ENCODE assay signal across 1 cellular context in the genomic region with DNA sequence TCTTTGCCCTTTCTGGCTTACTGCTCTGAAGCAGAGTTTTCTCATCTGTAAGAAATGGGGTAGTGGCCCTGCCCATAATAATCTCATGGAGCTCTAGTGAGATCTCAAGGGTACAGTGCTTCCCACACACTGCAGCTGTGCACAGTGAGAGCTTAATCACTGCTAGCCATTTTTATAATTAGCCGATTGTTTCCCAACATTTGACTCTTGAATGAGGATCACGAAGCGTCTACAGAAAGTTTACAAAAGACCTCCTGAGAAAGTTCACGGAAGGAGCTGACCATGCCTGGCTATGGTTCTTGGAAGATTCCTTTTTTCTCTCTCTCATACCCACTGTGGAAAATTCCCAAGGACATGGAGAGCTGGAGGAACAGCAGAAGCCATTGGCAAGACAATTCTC.
TF ChIP-seq lines count a peak whose summit lies in the region.

No MANE protein-coding gene starts in this region.

TF ChIP-seq in WTC11, 78 proteins besides CTCF, POLR2A, EP300 and RAD21 (continued from another document):
- TF ChIP-seq, protein P1, sequence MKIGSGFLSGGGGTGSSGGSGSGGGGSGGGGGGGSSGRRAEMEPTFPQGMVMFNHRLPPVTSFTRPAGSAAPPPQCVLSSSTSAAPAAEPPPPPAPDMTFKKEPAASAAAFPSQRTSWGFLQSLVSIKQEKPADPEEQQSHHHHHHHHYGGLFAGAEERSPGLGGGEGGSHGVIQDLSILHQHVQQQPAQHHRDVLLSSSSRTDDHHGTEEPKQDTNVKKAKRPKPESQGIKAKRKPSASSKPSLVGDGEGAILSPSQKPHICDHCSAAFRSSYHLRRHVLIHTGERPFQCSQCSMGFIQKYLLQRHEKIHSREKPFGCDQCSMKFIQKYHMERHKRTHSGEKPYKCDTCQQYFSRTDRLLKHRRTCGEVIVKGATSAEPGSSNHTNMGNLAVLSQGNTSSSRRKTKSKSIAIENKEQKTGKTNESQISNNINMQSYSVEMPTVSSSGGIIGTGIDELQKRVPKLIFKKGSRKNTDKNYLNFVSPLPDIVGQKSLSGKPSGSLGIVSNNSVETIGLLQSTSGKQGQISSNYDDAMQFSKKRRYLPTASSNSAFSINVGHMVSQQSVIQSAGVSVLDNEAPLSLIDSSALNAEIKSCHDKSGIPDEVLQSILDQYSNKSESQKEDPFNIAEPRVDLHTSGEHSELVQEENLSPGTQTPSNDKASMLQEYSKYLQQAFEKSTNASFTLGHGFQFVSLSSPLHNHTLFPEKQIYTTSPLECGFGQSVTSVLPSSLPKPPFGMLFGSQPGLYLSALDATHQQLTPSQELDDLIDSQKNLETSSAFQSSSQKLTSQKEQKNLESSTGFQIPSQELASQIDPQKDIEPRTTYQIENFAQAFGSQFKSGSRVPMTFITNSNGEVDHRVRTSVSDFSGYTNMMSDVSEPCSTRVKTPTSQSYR (CRISPR knock-in tag; IDR thresholded peaks at IDR 0.05) = no peak
- no peak for TF ChIP-seq NR3C1 (CRISPR knock-in tag; conservative IDR thresholded peaks at IDR 0.05; ENCODE audit: low read depth)
- TF ChIP-seq, protein P2, sequence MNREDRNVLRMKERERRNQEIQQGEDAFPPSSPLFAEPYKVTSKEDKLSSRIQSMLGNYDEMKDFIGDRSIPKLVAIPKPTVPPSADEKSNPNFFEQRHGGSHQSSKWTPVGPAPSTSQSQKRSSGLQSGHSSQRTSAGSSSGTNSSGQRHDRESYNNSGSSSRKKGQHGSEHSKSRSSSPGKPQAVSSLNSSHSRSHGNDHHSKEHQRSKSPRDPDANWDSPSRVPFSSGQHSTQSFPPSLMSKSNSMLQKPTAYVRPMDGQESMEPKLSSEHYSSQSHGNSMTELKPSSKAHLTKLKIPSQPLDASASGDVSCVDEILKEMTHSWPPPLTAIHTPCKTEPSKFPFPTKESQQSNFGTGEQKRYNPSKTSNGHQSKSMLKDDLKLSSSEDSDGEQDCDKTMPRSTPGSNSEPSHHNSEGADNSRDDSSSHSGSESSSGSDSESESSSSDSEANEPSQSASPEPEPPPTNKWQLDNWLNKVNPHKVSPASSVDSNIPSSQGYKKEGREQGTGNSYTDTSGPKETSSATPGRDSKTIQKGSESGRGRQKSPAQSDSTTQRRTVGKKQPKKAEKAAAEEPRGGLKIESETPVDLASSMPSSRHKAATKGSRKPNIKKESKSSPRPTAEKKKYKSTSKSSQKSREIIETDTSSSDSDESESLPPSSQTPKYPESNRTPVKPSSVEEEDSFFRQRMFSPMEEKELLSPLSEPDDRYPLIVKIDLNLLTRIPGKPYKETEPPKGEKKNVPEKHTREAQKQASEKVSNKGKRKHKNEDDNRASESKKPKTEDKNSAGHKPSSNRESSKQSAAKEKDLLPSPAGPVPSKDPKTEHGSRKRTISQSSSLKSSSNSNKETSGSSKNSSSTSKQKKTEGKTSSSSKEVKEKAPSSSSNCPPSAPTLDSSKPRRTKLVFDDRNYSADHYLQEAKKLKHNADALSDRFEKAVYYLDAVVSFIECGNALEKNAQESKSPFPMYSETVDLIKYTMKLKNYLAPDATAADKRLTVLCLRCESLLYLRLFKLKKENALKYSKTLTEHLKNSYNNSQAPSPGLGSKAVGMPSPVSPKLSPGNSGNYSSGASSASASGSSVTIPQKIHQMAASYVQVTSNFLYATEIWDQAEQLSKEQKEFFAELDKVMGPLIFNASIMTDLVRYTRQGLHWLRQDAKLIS (CRISPR knock-in tag; IDR thresholded peaks at IDR 0.05; ENCODE audit: borderline replicate concordance) = no peak
- TF ChIP-seq, protein P3, sequence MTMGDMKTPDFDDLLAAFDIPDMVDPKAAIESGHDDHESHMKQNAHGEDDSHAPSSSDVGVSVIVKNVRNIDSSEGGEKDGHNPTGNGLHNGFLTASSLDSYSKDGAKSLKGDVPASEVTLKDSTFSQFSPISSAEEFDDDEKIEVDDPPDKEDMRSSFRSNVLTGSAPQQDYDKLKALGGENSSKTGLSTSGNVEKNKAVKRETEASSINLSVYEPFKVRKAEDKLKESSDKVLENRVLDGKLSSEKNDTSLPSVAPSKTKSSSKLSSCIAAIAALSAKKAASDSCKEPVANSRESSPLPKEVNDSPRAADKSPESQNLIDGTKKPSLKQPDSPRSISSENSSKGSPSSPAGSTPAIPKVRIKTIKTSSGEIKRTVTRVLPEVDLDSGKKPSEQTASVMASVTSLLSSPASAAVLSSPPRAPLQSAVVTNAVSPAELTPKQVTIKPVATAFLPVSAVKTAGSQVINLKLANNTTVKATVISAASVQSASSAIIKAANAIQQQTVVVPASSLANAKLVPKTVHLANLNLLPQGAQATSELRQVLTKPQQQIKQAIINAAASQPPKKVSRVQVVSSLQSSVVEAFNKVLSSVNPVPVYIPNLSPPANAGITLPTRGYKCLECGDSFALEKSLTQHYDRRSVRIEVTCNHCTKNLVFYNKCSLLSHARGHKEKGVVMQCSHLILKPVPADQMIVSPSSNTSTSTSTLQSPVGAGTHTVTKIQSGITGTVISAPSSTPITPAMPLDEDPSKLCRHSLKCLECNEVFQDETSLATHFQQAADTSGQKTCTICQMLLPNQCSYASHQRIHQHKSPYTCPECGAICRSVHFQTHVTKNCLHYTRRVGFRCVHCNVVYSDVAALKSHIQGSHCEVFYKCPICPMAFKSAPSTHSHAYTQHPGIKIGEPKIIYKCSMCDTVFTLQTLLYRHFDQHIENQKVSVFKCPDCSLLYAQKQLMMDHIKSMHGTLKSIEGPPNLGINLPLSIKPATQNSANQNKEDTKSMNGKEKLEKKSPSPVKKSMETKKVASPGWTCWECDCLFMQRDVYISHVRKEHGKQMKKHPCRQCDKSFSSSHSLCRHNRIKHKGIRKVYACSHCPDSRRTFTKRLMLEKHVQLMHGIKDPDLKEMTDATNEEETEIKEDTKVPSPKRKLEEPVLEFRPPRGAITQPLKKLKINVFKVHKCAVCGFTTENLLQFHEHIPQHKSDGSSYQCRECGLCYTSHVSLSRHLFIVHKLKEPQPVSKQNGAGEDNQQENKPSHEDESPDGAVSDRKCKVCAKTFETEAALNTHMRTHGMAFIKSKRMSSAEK (CRISPR knock-in tag; IDR thresholded peaks at IDR 0.05; ENCODE audit: borderline replicate concordance) = no peak
- no peak for TF ChIP-seq FOXP1 (CRISPR knock-in tag; IDR thresholded peaks at IDR 0.05; ENCODE audit: borderline replicate concordance)
TF ChIP-seq in WTC11: peak in this region for 0.
